Comparison of ENCODE assay signal across 23 cellular contexts in genomic region chr10:83925133-83925532, GRCh38.
"Had no signal": no experiment of that assay in that cellular context is flagged by ENCODE, and none has a peak within 500 bp of the region (broad histone marks: within the 10 kb centered on the region; RNA-seq: fewer than 3 reads in every experiment).

No MANE protein-coding gene starts in this region.

- H3K4me1 ChIP-seq: esophagus muscularis mucosa, gastrocnemius medialis, left ventricle myocardium inferior, lower lobe of right lung, psoas muscle, right lobe of liver, testis, transverse colon had no signal

- H3K9me3 Mint-ChIP-seq: central memory CD8-positive, alpha-beta T cell; nephron; stimulated activated naive CD8-positive, alpha-beta T cell treated with anti-CD3 and anti-CD28 coated beads, Interleukin-15, amount 100 ng/mL, for 72 hours had no signal

- H3K4me1 Mint-ChIP-seq: central memory CD8-positive, alpha-beta T cell; memory B cell; naive B cell; nephron; stimulated activated naive B cell treated with anti-CD40 and anti-IgM and Interleukin-4, amounts not matched to agents 10 μg/mL and 1 μg/mL and 100 μg/mL, for 72 hours; stimulated activated naive CD8-positive, alpha-beta T cell treated with anti-CD3 and anti-CD28 coated beads, Interleukin-15, amount 100 ng/mL, for 72 hours had no signal

- H3K9me3 ChIP-seq: esophagus muscularis mucosa, gastrocnemius medialis, left ventricle myocardium inferior, lower lobe of right lung, psoas muscle, right lobe of liver, testis, transverse colon had no signal

- H3K36me3 Mint-ChIP-seq: memory B cell; naive B cell; stimulated activated naive B cell treated with anti-CD40 and anti-IgM and Interleukin-4, amounts not matched to agents 10 μg/mL and 1 μg/mL and 100 μg/mL, for 72 hours had no signal

- H3K36me3 ChIP-seq: esophagus muscularis mucosa, gastrocnemius medialis, left ventricle myocardium inferior, lower lobe of right lung, right lobe of liver, transverse colon had no signal

- H3K4me3 Mint-ChIP-seq: central memory CD8-positive, alpha-beta T cell; memory B cell; naive B cell; nephron; stimulated activated naive B cell treated with anti-CD40 and anti-IgM and Interleukin-4, amounts not matched to agents 10 μg/mL and 1 μg/mL and 100 μg/mL, for 72 hours; stimulated activated naive CD8-positive, alpha-beta T cell treated with anti-CD3 and anti-CD28 coated beads, Interleukin-15, amount 100 ng/mL, for 72 hours had no signal

- DNase-seq: cortex of kidney; dorsolateral prefrontal cortex; effector CD8-positive, alpha-beta T cell; gastrocnemius medialis; kidney; left cardiac atrium; left ventricle myocardium inferior; lower lobe of right lung; midbrain; naive B cell; psoas muscle; retina; right lobe of liver; stimulated activated CD4-positive, alpha-beta T cell treated with anti-CD3 and anti-CD28 coated beads, Interleukin-4, amount 100 ng/mL, for 24 hours; stimulated activated naive B cell treated with anti-CD40 and anti-IgM and Interleukin-4, amounts not matched to agents 10 μg/mL and 1 μg/mL and 100 μg/mL, for 72 hours; stimulated activated naive CD8-positive, alpha-beta T cell treated with anti-CD3 and anti-CD28 coated beads, Interleukin-15, amount 100 ng/mL, for 72 hours; testis; transverse colon had no signal

- H3K27ac Mint-ChIP-seq: memory B cell; naive B cell; nephron; stimulated activated naive B cell treated with anti-CD40 and anti-IgM and Interleukin-4, amounts not matched to agents 10 μg/mL and 1 μg/mL and 100 μg/mL, for 72 hours; stimulated activated naive CD8-positive, alpha-beta T cell treated with anti-CD3 and anti-CD28 coated beads, Interleukin-15, amount 100 ng/mL, for 72 hours had no signal

- H3K27me3 ChIP-seq: gastrocnemius medialis, right lobe of liver, testis, transverse colon had no signal

- H3K4me3 ChIP-seq: dorsolateral prefrontal cortex, esophagus muscularis mucosa, gastrocnemius medialis, left ventricle myocardium inferior, lower lobe of right lung, psoas muscle, right lobe of liver, testis, transverse colon had no signal

- H3K27ac ChIP-seq: dorsolateral prefrontal cortex, epithelial cell of prostate, esophagus muscularis mucosa, gastrocnemius medialis, left ventricle myocardium inferior, lower lobe of right lung, psoas muscle, right lobe of liver, testis, transverse colon had no signal
